Comparison of ENCODE assay signal across 17 cellular contexts in the genomic region with DNA sequence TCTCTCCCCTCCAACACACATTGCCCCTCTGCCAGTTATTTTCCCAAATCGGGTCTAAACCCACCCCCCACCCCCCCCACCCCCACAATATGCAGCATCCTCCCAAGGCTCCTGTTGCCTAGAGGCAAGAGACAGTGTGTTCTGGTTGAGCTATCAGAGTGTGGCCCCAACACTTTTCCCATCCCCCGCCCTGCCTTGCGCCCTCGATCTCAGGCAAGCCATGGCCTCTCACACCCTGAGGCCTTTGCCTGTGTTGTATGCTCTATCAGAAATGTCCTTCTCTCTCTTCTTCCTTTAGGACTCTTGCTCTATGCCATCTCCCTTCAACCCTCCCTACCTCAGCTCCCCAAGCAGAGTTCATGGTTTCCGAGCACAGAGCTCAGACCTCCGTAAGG. TPM values are rescaled to one million over a fixed set of nuclear protein-coding genes. Genes with fewer than 3 reads are reported as not detected.
DNase-seq lines count a peak whose midpoint lies in the region; ATAC-seq and TF ChIP-seq lines count a peak whose summit lies in the region.
"Had no signal": no experiment of that assay in that cellular context is flagged by ENCODE, and none has a peak within 500 bp of the region (broad histone marks: within the 10 kb centered on the region; RNA-seq: fewer than 3 reads in every experiment).

No MANE protein-coding gene starts in this region.

- DNase-seq in AG04450 (ENCODE audit: low read depth, low spot score) = no peak
- no peak for DNase-seq in IMR-90
- no peak for DNase-seq in epithelial cell of prostate (ENCODE audit: low read depth, low spot score)
- DNase-seq in neuronal stem cell (ENCODE audit: low spot score) = no peak
- no peak for DNase-seq in MV-4-11 (lab: John Stamatoyannopoulos, UW)
- no peak for DNase-seq in occipital lobe (lab: John Stamatoyannopoulos, UW)
- no peak for DNase-seq in activated T-cell treated with anti-CD3 and anti-CD28 coated beads, Interleukin-2, amount 50 U/mL, for 24 hours
- no peak for DNase-seq in AG08395 (ENCODE audit: low spot score)
- DNase-seq: DMS79 treated with DMSO at 0.1 percent for 48 hours, GOT3, Karpas-422, MM.1S, NCI-H1105 treated with DMSO at 0.1 percent for 48 hours, NCI-H187 treated with DMSO at 0.1 percent for 48 hours, NCI-H446 treated with DMSO at 0.1 percent for 48 hours, NCI-H82, SHP77 treated with DMSO at 0.1 percent for 48 hours had no signal

- no peaks in the 10 kb centered on the region for H3K9me3 Mint-ChIP-seq in activated T-cell treated with anti-CD3 and anti-CD28 coated beads, Interleukin-2, amount 50 U/mL, for 24 hours

- H3K36me3 ChIP-seq in IMR-90 (ENCODE audit: control insufficient read depth, insufficient read depth, low read length) (no peaks in the 10 kb centered on the region), neuronal stem cell (replicated peaks in 1 of 2; ENCODE audit: control insufficient read depth in 2 of 2, insufficient read depth in 2 of 2, low read length in 2 of 2) (no peaks in the 10 kb centered on the region)

- H3K27ac Mint-ChIP-seq in activated T-cell treated with anti-CD3 and anti-CD28 coated beads, Interleukin-2, amount 50 U/mL, for 24 hours = no peak overlapping the region

- H3K18ac ChIP-seq in IMR-90 (ENCODE audit: low read depth, low read length) (no peak overlapping the region), neuronal stem cell (ENCODE audit: low read length) (peak overlapping the region; percentile 12)

- H4K20me1 ChIP-seq in IMR-90 (ENCODE audit: insufficient read depth, low read length) = no peaks in the 10 kb centered on the region

- H3K79me1 ChIP-seq in IMR-90 (ENCODE audit: low read depth in 1 of 2, low read length in 2 of 2) (no peaks in the 10 kb centered on the region), neuronal stem cell (ENCODE audit: low read depth, low read length) (no peaks in the 10 kb centered on the region)

- 70% methylated on average over 2 of the region's 6 CpGs; no CpG with 5 or more reads in 1 of the 2 experiments for WGBS in IMR-90 (ENCODE audit: extremely low coverage in 2 of 2, insufficient read length in 1 of 2), 2 experiments
- no CpG with 5 or more reads among the region's 6 CpGs for WGBS in neuronal stem cell (ENCODE audit: extremely low coverage in 2 of 2, insufficient read length in 2 of 2, insufficient replicate concordance in 1 of 2), 2 donors

- peak overlapping the region; percentile 80 for H2AFZ ChIP-seq in IMR-90 (replicated peaks; ENCODE audit: low read length, poor library complexity)
- H2AFZ ChIP-seq in neuronal stem cell (ENCODE audit: low read length) = no peak overlapping the region

- ATAC-seq in IMR-90 (ENCODE audit: low read depth) = no peak

- H4K91ac ChIP-seq in IMR-90 (ENCODE audit: insufficient read depth, low read depth, low read length) = no peak overlapping the region
- H4K91ac ChIP-seq in neuronal stem cell (ENCODE audit: low read depth, low read length, poor library complexity) = no peak overlapping the region

- H3K27me3 ChIP-seq in AG04450 (ENCODE audit: control insufficient read depth, insufficient read depth, low read length) (peaks cover 5% of the 10 kb centered on the region), IMR-90 (ENCODE audit: control insufficient read depth, insufficient read depth, low read length) (peaks cover 6% of the 10 kb centered on the region; the same call in 1 of the 2 replicates), neuronal stem cell (ENCODE audit: control insufficient read depth in 3 of 3, insufficient read depth in 3 of 3, low read depth in 1 of 3, low read length in 3 of 3) (peaks cover 0 to 13% (median 0%) of the 10 kb centered on the region in 3 experiments)

- H3K9me3 ChIP-seq in AG04450 (ENCODE audit: control insufficient read depth, insufficient read depth, low read length) (no peaks in the 10 kb centered on the region), IMR-90 (ENCODE audit: control insufficient read depth, insufficient read depth, low read length) (no peaks in the 10 kb centered on the region), neuronal stem cell (replicated peaks in 1 of 2; ENCODE audit: control insufficient read depth in 2 of 2, insufficient read depth in 1 of 2, low read depth in 1 of 2, low read length in 2 of 2) (no peaks in the 10 kb centered on the region)

- peak overlapping the region; percentile 49 for H2AK5ac ChIP-seq in IMR-90 (ENCODE audit: low read depth, low read length)
- H2AK5ac ChIP-seq in neuronal stem cell (ENCODE audit: low read depth, low read length) = no peak overlapping the region

- H2BK15ac ChIP-seq in IMR-90 (ENCODE audit: low read depth, low read length) (no peak overlapping the region; the same call in 2 of the 3 replicates), neuronal stem cell (ENCODE audit: low read length) (no peak overlapping the region)

- POLR2A ChIA-PET in AG04450 (lab: Yijun Ruan, JAX) (interaction anchor here (0.6 to 1.0 kb wide), 2 partner anchors 27 to 56 kb away, joined by 3 to 6 read pairs; no protein-coding TSS in a partner anchor), IMR-90 (lab: Charles Lee; ENCODE audit: unreplicated experiment) (interaction anchor here (0.6 kb wide), 1 partner anchor 12 kb away, joined by 3 read pairs; no protein-coding TSS in a partner anchor)

- peak overlapping the region; percentile 83; the same call in 1 of the 2 replicates for H2BK20ac ChIP-seq in IMR-90 (ENCODE audit: low read depth, low read length)

- H3K4ac ChIP-seq in IMR-90 (ENCODE audit: low read depth, low read length) (peak overlapping the region; percentile 50; the same call in 1 of the 2 replicates), neuronal stem cell (ENCODE audit: low read length) (no peak overlapping the region)

- peaks cover 19% of the 10 kb centered on the region for H3K4me1 ChIP-seq in IMR-90 (ENCODE audit: control insufficient read depth, insufficient read depth, low read length)
- peaks cover 9 to 12% of the 10 kb centered on the region in 2 donors for H3K4me1 ChIP-seq in neuronal stem cell (ENCODE audit: control insufficient read depth in 2 of 2, insufficient read depth in 1 of 2, low read depth in 1 of 2, low read length in 2 of 2)

- peak overlapping the region; percentile 16; the same call in 1 of the 2 replicates for H3K23ac ChIP-seq in IMR-90 (ENCODE audit: low read depth, low read length)
- no peak overlapping the region for H3K23ac ChIP-seq in neuronal stem cell (ENCODE audit: low read depth, low read length, poor library complexity)

- no peaks in the 10 kb centered on the region for H3K36me3 Mint-ChIP-seq in activated T-cell treated with anti-CD3 and anti-CD28 coated beads, Interleukin-2, amount 50 U/mL, for 24 hours (ENCODE audit: low read depth)

- BruUV-seq in IMR-90 (replicated peaks; lab: Mats Ljungman, UMichigan) = no TSS peak

- peaks cover 26% of the 10 kb centered on the region for H3K27me3 Mint-ChIP-seq in activated T-cell treated with anti-CD3 and anti-CD28 coated beads, Interleukin-2, amount 50 U/mL, for 24 hours

- peak overlapping the region; percentile 3 for H2AK9ac ChIP-seq in IMR-90 (replicated peaks; ENCODE audit: low read depth, low read length, poor library complexity)

- H4K5ac ChIP-seq in IMR-90 (ENCODE audit: low read depth, low read length) = no peak overlapping the region

- H3K27ac ChIP-seq in AG04450 (ENCODE audit: low read depth, low read length) (peak overlapping the region; percentile 40), IMR-90 (ENCODE audit: insufficient read depth, low read length) (no peak overlapping the region), epithelial cell of prostate (peak overlapping the region; percentile 85), neuronal stem cell (replicated peaks; ENCODE audit: low read length) (no peak overlapping the region)

- H3K4me3 Mint-ChIP-seq in activated T-cell treated with anti-CD3 and anti-CD28 coated beads, Interleukin-2, amount 50 U/mL, for 24 hours = no peak overlapping the region

- no peak for TF ChIP-seq POLR2A in IMR-90 (IDR thresholded peaks at IDR 0.05; ENCODE audit: low read depth, low read length)

- no peak overlapping the region for H3K9ac ChIP-seq in IMR-90 (ENCODE audit: low read depth, low read length)
- no peak overlapping the region for H3K9ac ChIP-seq in neuronal stem cell (ENCODE audit: low read depth, low read length, poor library complexity)

- intact Hi-C loops in IMR-90 (cut with micrococcal nuclease) = loop anchor here (10.0 kb wide), 1 partner anchor 103 kb away; the partner anchor contains the start of gene KLF11

- H2BK5ac ChIP-seq in IMR-90 (ENCODE audit: low read depth, low read length, poor library complexity, severe bottlenecking) (no peak overlapping the region), neuronal stem cell (ENCODE audit: low read length) (no peak overlapping the region)

- H3K4me3 ChIP-seq in AG04450 (ENCODE audit: low read depth, low read length) (no peak overlapping the region), IMR-90 (ENCODE audit: insufficient read depth, low read depth, low read length) (no peak overlapping the region), neuronal stem cell (ENCODE audit: low read length in 2 of 2) (no peak overlapping the region)

- H3K9me1 ChIP-seq in IMR-90 (ENCODE audit: insufficient read depth, low read length) = peaks cover 18% of the 10 kb centered on the region

- no peak overlapping the region for H3K4me2 ChIP-seq in IMR-90 (ENCODE audit: low read depth, low read length)
- H3K4me2 ChIP-seq in neuronal stem cell (ENCODE audit: insufficient read depth, low read length, poor library complexity, severe bottlenecking) = no peak overlapping the region

- dilution Hi-C loops in IMR-90 (cut with HindIII; ENCODE audit: low sequenced_read_pairs, unreplicated experiment) = no loop called here

- no peak for TF ChIP-seq RAD21 in IMR-90 (IDR thresholded peaks at IDR 0.05; ENCODE audit: low read length)

- H2BK120ac ChIP-seq in IMR-90 (ENCODE audit: low read depth, low read length) (peak overlapping the region; percentile 87), neuronal stem cell (ENCODE audit: low read depth, low read length) (no peak overlapping the region)

- H4K8ac ChIP-seq in IMR-90 (ENCODE audit: low read depth in 2 of 2, low read length in 2 of 2) = peak overlapping the region in 1 of 2 experiments; percentile 74; a peak in 1 of 4 replicates
- H4K8ac ChIP-seq in neuronal stem cell (ENCODE audit: low read depth, low read length) = peak overlapping the region; percentile 93

- H3K14ac ChIP-seq in IMR-90 (replicated peaks; ENCODE audit: low read depth, low read length) = 0 out of 2 replicates have a peak overlapping the region, but pooled peaks have one; percentile 44
- H3K14ac ChIP-seq in neuronal stem cell (ENCODE audit: low read length) = no peak overlapping the region

- in situ Hi-C loops in IMR-90 (cut with MboI; ENCODE audit: low sequenced_read_pairs) = no loop called here

- CTCF ChIA-PET in AG04450 (lab: Charles Lee) (interaction anchor here (0.7 to 2.7 kb wide), 2 partner anchors 42 to 128 kb away, joined by 5 to 12 read pairs; no protein-coding TSS in a partner anchor), IMR-90 (lab: Yijun Ruan, JAX) (no interaction called here)

- no peak for TF ChIP-seq CTCF in AG04450 (IDR thresholded peaks at IDR 0.05; ENCODE audit: low read depth, low read length)
- TF ChIP-seq CTCF in IMR-90 (conservative IDR thresholded peaks at IDR 0.05; ENCODE audit: low read depth, low read length) = no peak

- H3K4me1 Mint-ChIP-seq in activated T-cell treated with anti-CD3 and anti-CD28 coated beads, Interleukin-2, amount 50 U/mL, for 24 hours (ENCODE audit: low read depth) = no peaks in the 10 kb centered on the region

- H3K56ac ChIP-seq in IMR-90 (ENCODE audit: extremely low read depth, insufficient read depth, low read length) = no peak overlapping the region

- no peak overlapping the region for H2BK12ac ChIP-seq in neuronal stem cell (ENCODE audit: low read length)

RNA-seq across cellular contexts. Expression of gene GRHL1, which starts 9.5 kb away (rescaled TPM):
- 0.55 and 0.64 TPM in 2 replicates for polyA plus RNA-seq in AG04450 (2011; rRNA removed)
- polyA minus RNA-seq in AG04450 (2011; rRNA and poly(A)+ RNA removed) = 1.9 and 2.2 TPM in 2 replicates
- total RNA-seq in IMR-90 (2012; rRNA removed) = 0.18 and 0.56 TPM in 2 replicates
- polyA plus RNA-seq in IMR-90 (2012; rRNA removed) = 0.21 and 0.26 TPM in 2 replicates
- polyA plus RNA-seq in IMR-90 (2012; cell fraction: cytosol; rRNA removed) = 0.03 and 0.04 TPM in 2 replicates
- polyA plus RNA-seq in IMR-90 (2012; cell fraction: nucleus; rRNA removed; ENCODE audit: low replicate concordance) = 0.29 and 1.5 TPM in 2 replicates
- 1.8 TPM for polyA plus RNA-seq in neuronal stem cell (2013, experiment 1 of 2)
- 1.9 TPM for polyA plus RNA-seq in neuronal stem cell (2013, experiment 2 of 2)
- 4.1 TPM for total RNA-seq in occipital lobe

Comparison
In these comparisons a context has a peak if more than half of its experiments do, and no peak if none do; other contexts are left out.
1. H3K27ac ChIP-seq: peak in AG04450 (single experiment) and epithelial cell of prostate (single experiment); none in IMR-90 (single experiment) and neuronal stem cell (single experiment).